In genomic region chr21:36966066-36966845, GRCh38 we compare ENCODE assay signal across 8 cellular contexts. TPM values are rescaled to one million over a fixed set of nuclear protein-coding genes. Genes with fewer than 3 reads are reported as not detected.
DNase-seq lines count a peak whose midpoint lies in the region; ATAC-seq lines count a peak whose summit lies in the region.

Gene HLCS (minus strand): TSS chr21:36966669. CDS start chr21:36966638, 31 bp downstream.

- peaks cover 21% of the 10 kb centered on the region for H3K4me1 Mint-ChIP-seq in activated CD8-positive, alpha-beta memory T cell treated with anti-CD3 and anti-CD28 coated beads, Interleukin-2, amount 10 ng/mL, durations not matched to agents 7 days and 5 days

- peak within 1 kb of the TSS; percentile 86 for H3K9ac ChIP-seq in mucosa of stomach (ENCODE audit: low read length)

- CTCF ChIA-PET in activated CD8-positive, alpha-beta memory T cell treated with anti-CD3 and anti-CD28 coated beads, Interleukin-2, amount 10 ng/mL, durations not matched to agents 7 days and 5 days (lab: Charles Lee) = interaction anchor here (0.9 to 4.2 kb wide), 10 partner anchors 11 to 597 kb away, joined by 3 to 22 read pairs (median 4); partner anchors contain the start of gene RIPPLY3

- H3K4me3 ChIP-seq in mucosa of stomach (ENCODE audit: low read length) = peak within 1 kb of the TSS; percentile 71

- peak within 1 kb of the TSS; percentile 81 for H3K27ac Mint-ChIP-seq in activated CD8-positive, alpha-beta memory T cell treated with anti-CD3 and anti-CD28 coated beads, Interleukin-2, amount 10 ng/mL, durations not matched to agents 7 days and 5 days

- peaks cover 4% of the 10 kb centered on the region for H3K36me3 Mint-ChIP-seq in activated CD8-positive, alpha-beta memory T cell treated with anti-CD3 and anti-CD28 coated beads, Interleukin-2, amount 10 ng/mL, durations not matched to agents 7 days and 5 days

- no peaks in the 10 kb centered on the region for H3K36me3 ChIP-seq in mucosa of stomach (ENCODE audit: control insufficient read depth, insufficient read depth, low read length)

- no peaks in the 10 kb centered on the region for H3K27me3 Mint-ChIP-seq in activated CD8-positive, alpha-beta memory T cell treated with anti-CD3 and anti-CD28 coated beads, Interleukin-2, amount 10 ng/mL, durations not matched to agents 7 days and 5 days

- H3K27me3 ChIP-seq in mucosa of stomach (ENCODE audit: control insufficient read depth, insufficient read depth, low read length) = no peaks in the 10 kb centered on the region

- H3K4me1 ChIP-seq in mucosa of stomach (ENCODE audit: control insufficient read depth, insufficient read depth, low read length) = peaks cover 10% of the 10 kb centered on the region

- H3K9me3 ChIP-seq in mucosa of stomach (ENCODE audit: control insufficient read depth, low read length) = no peaks in the 10 kb centered on the region

- ATAC-seq in GM19324 (IDR thresholded peaks at IDR 0.05; ENCODE audit: low FRiP score, unreplicated experiment) = peak; percentile 90
- peak; percentile 60 for ATAC-seq in HG03469 (IDR thresholded peaks at IDR 0.05; ENCODE audit: unreplicated experiment)
- ATAC-seq in activated CD8-positive, alpha-beta memory T cell treated with anti-CD3 and anti-CD28 coated beads, Interleukin-2, amount 10 ng/mL, durations not matched to agents 7 days and 5 days = peak; percentile 90

- peak; percentile 68 for DNase-seq in CD1c-positive myeloid dendritic cell (ENCODE audit: extremely low spot score)
- DNase-seq in NCI-H82 treated with DMSO at 0.1 percent for 48 hours (lab: John Stamatoyannopoulos, UW; ENCODE audit: unreplicated experiment) = peak; percentile 46
- peak; percentile 83 for DNase-seq in activated CD8-positive, alpha-beta memory T cell treated with anti-CD3 and anti-CD28 coated beads, Interleukin-2, amount 10 ng/mL, durations not matched to agents 7 days and 5 days
- peak; percentile 42 to 76 for DNase-seq in stimulated activated CD8-positive, alpha-beta memory T cell treated with anti-CD3 and anti-CD28 coated beads, Interleukin-7, amount 100 ng/mL, for 4 hours (ENCODE audit: low read depth in 2 of 2)

- in situ Hi-C loops in endometrial microvascular endothelial cells (cut with HindIII; ENCODE audit: inconsistent ontology term, low pct_unique_long_range_greater_than_20kb, low sequenced_read_pairs) = no loop called here

- H3K4me3 Mint-ChIP-seq in activated CD8-positive, alpha-beta memory T cell treated with anti-CD3 and anti-CD28 coated beads, Interleukin-2, amount 10 ng/mL, durations not matched to agents 7 days and 5 days = peak within 1 kb of the TSS; percentile 75

- no peaks in the 10 kb centered on the region for H3K9me3 Mint-ChIP-seq in activated CD8-positive, alpha-beta memory T cell treated with anti-CD3 and anti-CD28 coated beads, Interleukin-2, amount 10 ng/mL, durations not matched to agents 7 days and 5 days (ENCODE audit: low read depth)

RNA-seq across cellular contexts. Expression of gene HLCS, which starts in this region (rescaled TPM):
- total RNA-seq in activated CD8-positive, alpha-beta memory T cell treated with anti-CD3 and anti-CD28 coated beads, Interleukin-2, amount 10 ng/mL, durations not matched to agents 7 days and 5 days = 10 to 100 TPM; 14.2 to 16.2 TPM
- 29.3 TPM for total RNA-seq in endometrial microvascular endothelial cells (ENCODE audit: inconsistent ontology term)

Comparison
In these comparisons a context has a peak if more than half of its experiments do, and no peak if none do; other contexts are left out.
1. Peak in every context shown above with its lines: DNase-seq, ATAC-seq and H3K4me3 ChIP-seq.